Comparison of ENCODE assay signal across 9 cellular contexts in genomic region chr12:112716099-112717093, GRCh38.
DNase-seq lines count a peak whose midpoint lies in the region; ATAC-seq and TF ChIP-seq lines count a peak whose summit lies in the region.
"Had no signal": no experiment of that assay in that cellular context is flagged by ENCODE, and none has a peak within 500 bp of the region (broad histone marks: within the 10 kb centered on the region; RNA-seq: fewer than 3 reads in every experiment).

No MANE protein-coding gene starts in this region.

- no peaks in the 10 kb centered on the region for H3K9me3 ChIP-seq in WERI-Rb-1 (ENCODE audit: severe bottlenecking)
- no peaks in the 10 kb centered on the region for H3K9me3 ChIP-seq in tibial nerve

- no peaks in the 10 kb centered on the region for H3K9me3 Mint-ChIP-seq in nephron progenitor cell

- peaks cover 25% of the 10 kb centered on the region for H3K27me3 Mint-ChIP-seq in nephron progenitor cell (ENCODE audit: low read depth, poor library complexity)

- H3K4me1 ChIP-seq in tibial nerve, result no peaks in the 10 kb centered on the region

- WGBS in tibial nerve, 2 donors, result 64 to 71% methylated on average over 11 of the region's 11 CpGs

- H3K27me3 ChIP-seq in WERI-Rb-1 (ENCODE audit: insufficient read depth, low read depth, severe bottlenecking), result peaks cover 52% of the 10 kb centered on the region
- no peaks in the 10 kb centered on the region for H3K27me3 ChIP-seq in tibial nerve

- TF ChIP-seq POLR2A in NB4 (IDR thresholded peaks at IDR 0.05; ENCODE audit: extremely low read depth, insufficient read length) (no peak), tibial nerve (IDR thresholded peaks at IDR 0.05) (no peak)

- H3K4me3 ChIP-seq in GM12865 (ENCODE audit: low read depth, low read length) (no peak overlapping the region), NB4 (ENCODE audit: low read depth, low read length) (no peak overlapping the region), WERI-Rb-1 (ENCODE audit: low read depth, low read length) (no peak overlapping the region), tibial nerve (no peak overlapping the region)

- H3K27ac Mint-ChIP-seq in nephron progenitor cell, result no peak overlapping the region
- H3K27ac Mint-ChIP-seq: activated B cell treated with CpG ODN at 0.5 μM for 24 hours had no signal

- ATAC-seq in GM21825 (IDR thresholded peaks at IDR 0.05; ENCODE audit: unreplicated experiment), result no peak

- H3K4me1 Mint-ChIP-seq in nephron progenitor cell, result peaks cover 9% of the 10 kb centered on the region
- H3K4me1 Mint-ChIP-seq: activated B cell treated with CpG ODN at 0.5 μM for 24 hours had no signal

- no peak overlapping the region for H3K4me3 Mint-ChIP-seq in nephron progenitor cell
- H3K4me3 Mint-ChIP-seq: activated B cell treated with CpG ODN at 0.5 μM for 24 hours had no signal

- H3K36me3 Mint-ChIP-seq in nephron progenitor cell (ENCODE audit: low read depth), result no peaks in the 10 kb centered on the region

- no peak for TF ChIP-seq EP300 in tibial nerve (IDR thresholded peaks at IDR 0.05)

- TF ChIP-seq CTCF in GM12865 (IDR thresholded peaks at IDR 0.05; ENCODE audit: insufficient read depth, low read depth, low read length, missing control alignments) (no peak), NB4 (IDR thresholded peaks at IDR 0.05; ENCODE audit: low read depth, low read length) (no peak), nephron progenitor cell (IDR thresholded peaks at IDR 0.05) (no peak), WERI-Rb-1 (IDR thresholded peaks at IDR 0.05; ENCODE audit: low read depth, low read length) (no peak), tibial nerve (IDR thresholded peaks at IDR 0.05) (no peak)

- H3K36me3 ChIP-seq in WERI-Rb-1, result no peaks in the 10 kb centered on the region
- no peaks in the 10 kb centered on the region for H3K36me3 ChIP-seq in tibial nerve

- DNase-seq in GM12865 (ENCODE audit: low read depth) (peak; percentile 9), NB4 (ENCODE audit: low read depth) (peak; percentile 18), nephron progenitor cell (peak; percentile 18), WERI-Rb-1 (no peak), cortex of kidney (lab: John Stamatoyannopoulos, UW) (no peak), tibial nerve (ENCODE audit: low spot score in 2 of 2) (no peak)
- DNase-seq in central memory CD4-positive, alpha-beta T cell, result peak; percentile 0
- DNase-seq: activated B cell treated with CpG ODN at 0.5 μM for 24 hours had no signal

- H3K27ac ChIP-seq in WERI-Rb-1, result no peak overlapping the region
- no peak overlapping the region for H3K27ac ChIP-seq in tibial nerve

Comparison
In these comparisons a context has a peak if more than half of its experiments do, and no peak if none do; other contexts are left out.
1. DNase-seq: peak in GM12865 (single experiment), NB4 (single experiment), central memory CD4-positive, alpha-beta T cell (single experiment) and nephron progenitor cell (single experiment); none in WERI-Rb-1 (single experiment), cortex of kidney (single experiment) and tibial nerve (0 of 2).